In the genomic region with DNA sequence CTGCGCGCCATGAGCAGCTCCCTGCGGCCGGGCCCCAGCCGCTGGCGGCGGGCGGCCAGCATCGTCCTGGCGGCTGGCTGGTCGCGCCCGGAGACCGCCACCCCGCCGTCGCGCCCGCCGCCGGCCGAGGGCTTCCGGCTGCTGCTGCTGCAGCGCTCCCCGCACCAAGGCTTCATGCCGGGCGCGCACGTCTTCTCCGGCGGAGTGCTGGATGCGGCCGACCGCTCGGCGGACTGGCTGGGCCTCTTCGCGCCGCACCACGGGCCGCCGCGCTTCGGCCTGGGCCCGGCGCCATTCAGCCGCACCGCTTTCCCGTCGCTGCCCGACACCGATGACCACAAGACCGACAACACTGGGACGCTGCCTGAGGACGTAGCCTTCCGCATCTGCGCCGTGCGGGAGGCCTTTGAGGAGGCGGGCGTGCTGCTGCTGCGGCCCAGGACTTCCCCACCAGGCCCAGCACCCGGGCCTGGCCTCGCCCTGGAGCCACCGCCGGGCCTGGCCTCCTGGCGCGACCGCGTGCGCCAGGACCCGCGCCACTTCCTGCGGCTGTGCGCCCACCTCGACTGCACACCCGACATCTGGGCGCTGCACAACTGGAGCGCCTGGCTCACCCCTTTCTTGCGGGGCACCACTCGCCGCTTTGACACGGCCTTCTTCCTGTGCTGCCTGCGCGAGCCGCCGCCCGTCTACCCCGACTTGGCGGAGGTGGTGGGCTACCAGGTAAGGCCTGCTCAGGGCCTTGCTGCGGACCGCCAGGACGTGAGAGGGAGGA, we compare ENCODE assay signal across 8 cellular contexts. TPM values are rescaled to one million over a fixed set of nuclear protein-coding genes. Genes with fewer than 3 reads are reported as not detected.
DNase-seq lines count a peak whose midpoint lies in the region; ATAC-seq, FAIRE-seq and TF ChIP-seq lines count a peak whose summit lies in the region.

No MANE protein-coding gene starts in this region.

- ATAC-seq in HG02610 (IDR thresholded peaks at IDR 0.05; ENCODE audit: unreplicated experiment) = peak; percentile 55
- ATAC-seq in activated CD8-positive, alpha-beta T cell treated with anti-CD3 and anti-CD28 coated beads, Interleukin-2, amount 10 ng/mL, durations not matched to agents 7 days and 5 days = peak; percentile 71

- dilution Hi-C loops in endothelial cell of umbilical vein (cut with MboI; ENCODE audit: extremely low pct_ligation_motif_present, low sequenced_read_pairs) = no loop called here

- no peaks in the 10 kb centered on the region for H3K27me3 Mint-ChIP-seq in activated CD8-positive, alpha-beta T cell treated with anti-CD3 and anti-CD28 coated beads, Interleukin-2, amount 10 ng/mL, durations not matched to agents 7 days and 5 days (ENCODE audit: low read depth)

- H3K23ac ChIP-seq in mesendoderm (ENCODE audit: low read length) = peak overlapping the region; percentile 24

- H3K79me1 ChIP-seq in mesendoderm (ENCODE audit: low read length) = no peaks in the 10 kb centered on the region

- peak overlapping the region; percentile 84 for H3K56ac ChIP-seq in mesendoderm (ENCODE audit: low read length)

- CTCF ChIA-PET in activated CD8-positive, alpha-beta T cell treated with anti-CD3 and anti-CD28 coated beads, Interleukin-2, amount 10 ng/mL, durations not matched to agents 7 days and 5 days (lab: Charles Lee) = interaction anchor here (0.6 to 2.8 kb wide), 5 partner anchors 9 to 425 kb away, joined by 3 to 12 read pairs (median 3); partner anchors contain the start of gene RGS9BP
- CTCF ChIA-PET in endothelial cell of umbilical vein (lab: Charles Lee) = interaction anchor here (0.8 to 1.2 kb wide), 4 partner anchors 14 to 92 kb away, joined by 3 to 5 read pairs (median 3); no protein-coding TSS in a partner anchor

- peak overlapping the region; percentile 47 for H3K18ac ChIP-seq in mesendoderm (ENCODE audit: low read length)

- no CpG with 5 or more reads among the region's 93 CpGs for WGBS in mesendoderm (ENCODE audit: extremely low coverage, insufficient coverage, low lambda C conversion rate)

- H3K9ac ChIP-seq in endothelial cell of umbilical vein (replicated peaks; ENCODE audit: extremely low read depth, insufficient read depth, low read length) = peak overlapping the region; percentile 86
- peak overlapping the region; percentile 83 for H3K9ac ChIP-seq in mesendoderm (ENCODE audit: low read length)

- no peak overlapping the region for H2BK5ac ChIP-seq in mesendoderm (ENCODE audit: low read length)

- no peak overlapping the region for H4K5ac ChIP-seq in mesendoderm (ENCODE audit: low read length)

- no peaks in the 10 kb centered on the region for H4K20me1 ChIP-seq in endothelial cell of umbilical vein (replicated peaks; ENCODE audit: control insufficient read depth, extremely low read depth, insufficient read depth, low read length)

- H3K27ac Mint-ChIP-seq in activated CD8-positive, alpha-beta T cell treated with anti-CD3 and anti-CD28 coated beads, Interleukin-2, amount 10 ng/mL, durations not matched to agents 7 days and 5 days = peak overlapping the region; percentile 83

- H2AK5ac ChIP-seq in mesendoderm (ENCODE audit: low read length) = no peak overlapping the region

- H2AFZ ChIP-seq in endothelial cell of umbilical vein (ENCODE audit: low read depth, low read length) = peak overlapping the region; percentile 80

- FAIRE-seq in endothelial cell of umbilical vein (lab: Jason Lieb, UNC) = peak; percentile 37

- H3K4me3 Mint-ChIP-seq in activated CD8-positive, alpha-beta T cell treated with anti-CD3 and anti-CD28 coated beads, Interleukin-2, amount 10 ng/mL, durations not matched to agents 7 days and 5 days = peak overlapping the region; percentile 81

- BruUV-seq in endothelial cell of umbilical vein (replicated peaks; lab: Mats Ljungman, UMichigan) = no TSS peak

- H3K9me3 Mint-ChIP-seq in activated CD8-positive, alpha-beta T cell treated with anti-CD3 and anti-CD28 coated beads, Interleukin-2, amount 10 ng/mL, durations not matched to agents 7 days and 5 days (ENCODE audit: insufficient read depth) = no peaks in the 10 kb centered on the region

- H3K79me2 ChIP-seq in endothelial cell of umbilical vein (ENCODE audit: control insufficient read depth, insufficient read depth, low read length) (peaks cover 43% of the 10 kb centered on the region), mesendoderm (ENCODE audit: control insufficient read depth, insufficient read depth, low read length) (no peaks in the 10 kb centered on the region)

- H3K9me3 ChIP-seq in endothelial cell of umbilical vein (replicated peaks; ENCODE audit: control insufficient read depth, insufficient read depth, low read length) = no peaks in the 10 kb centered on the region

- intact Hi-C loops in endothelial cell of umbilical vein (cut with micrococcal nuclease) = loop anchor here (1.0 kb wide), 2 partner anchors 17 to 287 kb away; partner anchors contain the start of genes ANKRD27, DPY19L3 and RGS9BP

- H3K4me1 Mint-ChIP-seq in activated CD8-positive, alpha-beta T cell treated with anti-CD3 and anti-CD28 coated beads, Interleukin-2, amount 10 ng/mL, durations not matched to agents 7 days and 5 days (ENCODE audit: low read depth) = peaks cover 59% of the 10 kb centered on the region

- no peak for TF ChIP-seq POLR2A in endothelial cell of umbilical vein (IDR thresholded peaks at IDR 0.05; ENCODE audit: low read depth, low read length)

- H3K36me3 ChIP-seq in endothelial cell of umbilical vein (ENCODE audit: control insufficient read depth in 2 of 2, extremely low read depth in 1 of 2, insufficient read depth in 2 of 2, low read length in 2 of 2) (no peaks in the 10 kb centered on the region), mesendoderm (ENCODE audit: control insufficient read depth, insufficient read depth, low read length) (no peaks in the 10 kb centered on the region)

- H2BK15ac ChIP-seq in mesendoderm (replicated peaks; ENCODE audit: low read depth) = no peak overlapping the region

- POLR2A ChIA-PET in activated CD8-positive, alpha-beta T cell treated with anti-CD3 and anti-CD28 coated beads, Interleukin-2, amount 10 ng/mL, durations not matched to agents 7 days and 5 days (lab: Charles Lee) = interaction anchor here (0.7 to 2.2 kb wide), 11 partner anchors 8 to 347 kb away, joined by 3 to 18 read pairs (median 6); partner anchors contain the start of genes ANKRD27, CEP89, FAAP24 and ZNF507
- POLR2A ChIA-PET in endothelial cell of umbilical vein (lab: Charles Lee) = no interaction called here

- peak; percentile 30 for DNase-seq in SIG-M5 treated with dmso at 0.1 percent for 504 hours (lab: John Stamatoyannopoulos, UW; ENCODE audit: unreplicated experiment)
- DNase-seq in SIG-M5 (lab: John Stamatoyannopoulos, UW) = no peak
- peak; percentile 28 for DNase-seq in NCI-H1105 treated with DMSO at 0.1 percent for 48 hours (lab: John Stamatoyannopoulos, UW)
- peak; percentile 71 for DNase-seq in activated CD8-positive, alpha-beta T cell treated with anti-CD3 and anti-CD28 coated beads, Interleukin-2, amount 10 ng/mL, durations not matched to agents 7 days and 5 days
- DNase-seq in endothelial cell of umbilical vein (ENCODE audit: low read depth, low spot score) = peak; percentile 83
- peak; percentile 70 for DNase-seq in mesendoderm
- peak; percentile 53 for DNase-seq in stimulated activated naive CD4-positive, alpha-beta T cell treated with Interleukin-2 at 50 U/mL for 16 hours (lab: John Stamatoyannopoulos, UW)

- no peak overlapping the region for H2BK120ac ChIP-seq in mesendoderm (ENCODE audit: low read depth, low read length)

- H3K27ac ChIP-seq in endothelial cell of umbilical vein (ENCODE audit: insufficient read depth, low read depth, low read length) (peak overlapping the region; percentile 74), mesendoderm (ENCODE audit: low read depth, low read length) (no peak overlapping the region)

- peaks cover 41% of the 10 kb centered on the region for H3K36me3 Mint-ChIP-seq in activated CD8-positive, alpha-beta T cell treated with anti-CD3 and anti-CD28 coated beads, Interleukin-2, amount 10 ng/mL, durations not matched to agents 7 days and 5 days (ENCODE audit: low read depth)

- TF ChIP-seq CTCF in endothelial cell of umbilical vein (IDR thresholded peaks at IDR 0.05; ENCODE audit: extremely low read depth in 1 of 2, insufficient read depth in 1 of 2, low read depth in 1 of 2, low read length in 2 of 2) = no peak

- H3K4me3 ChIP-seq in endothelial cell of umbilical vein (replicated peaks in 1 of 3; ENCODE audit: insufficient read depth in 1 of 3, low read depth in 1 of 3, low read length in 3 of 3) (peak overlapping the region; percentile 34 to 57 (median 44)), mesendoderm (ENCODE audit: low read length) (peak overlapping the region; percentile 33)

- H3K4me2 ChIP-seq in endothelial cell of umbilical vein (ENCODE audit: insufficient read depth, low read length) (peak overlapping the region; percentile 81), mesendoderm (ENCODE audit: low read length) (peak overlapping the region; percentile 75)

- H3K4ac ChIP-seq in mesendoderm (ENCODE audit: low read depth, low read length) = peak overlapping the region; percentile 44

- H3K4me1 ChIP-seq in endothelial cell of umbilical vein (ENCODE audit: control insufficient read depth, extremely low read depth, insufficient read depth, low read length) (peaks cover 21% of the 10 kb centered on the region), mesendoderm (ENCODE audit: control insufficient read depth, low read depth, low read length) (peaks cover 2% of the 10 kb centered on the region)

- no peaks in the 10 kb centered on the region for H3K9me1 ChIP-seq in endothelial cell of umbilical vein (replicated peaks; ENCODE audit: control insufficient read depth, extremely low read depth, insufficient read depth, low read length)

- no peak overlapping the region for H4K8ac ChIP-seq in mesendoderm (ENCODE audit: low read depth, low read length)

- no peaks in the 10 kb centered on the region for H3K27me3 ChIP-seq in endothelial cell of umbilical vein (ENCODE audit: control insufficient read depth in 2 of 2, insufficient read depth in 2 of 2, low read length in 2 of 2)
- no peaks in the 10 kb centered on the region for H3K27me3 ChIP-seq in mesendoderm (ENCODE audit: insufficient read depth, low read length, poor library complexity)

RNA-seq across cellular contexts. Expression of gene NUDT19, which starts 0.5 kb away (rescaled TPM):
- total RNA-seq in activated CD8-positive, alpha-beta T cell treated with anti-CD3 and anti-CD28 coated beads, Interleukin-2, amount 10 ng/mL, durations not matched to agents 7 days and 5 days = 10 to 100 TPM; 12.9 to 14.3 TPM
- 13.8 and 14.0 TPM in 2 replicates for total RNA-seq in endothelial cell of umbilical vein
- polyA plus RNA-seq in endothelial cell of umbilical vein = 6.6 and 7.7 TPM in 2 replicates
- 6.8 TPM in 2 replicates for polyA plus RNA-seq in endothelial cell of umbilical vein (2011; cell fraction: cytosol; rRNA removed)
- polyA plus RNA-seq in endothelial cell of umbilical vein (2011; cell fraction: nucleus; rRNA removed) = 3.1 and 3.8 TPM in 2 replicates
- polyA plus RNA-seq in endothelial cell of umbilical vein (2012) = 9.9 and 10.2 TPM in 2 replicates
- polyA minus RNA-seq in endothelial cell of umbilical vein = 5.8 and 6.1 TPM in 2 replicates
- polyA minus RNA-seq in endothelial cell of umbilical vein (2011; cell fraction: cytosol; rRNA and poly(A)+ RNA removed) = 27.1 TPM
- 4.0 and 6.5 TPM in 2 replicates for polyA minus RNA-seq in endothelial cell of umbilical vein (2011; cell fraction: nucleus; rRNA and poly(A)+ RNA removed)
- 3.1 TPM for polyA plus RNA-seq in mesendoderm (2013, experiment 1 of 2)
- polyA plus RNA-seq in mesendoderm (2013, experiment 2 of 2) = 3.0 TPM

RNA-seq across cellular contexts. Expression of gene RGS9BP, which starts 16.5 kb away (rescaled TPM):
- under 1 TPM; 0.34 to 0.37 TPM for total RNA-seq in activated CD8-positive, alpha-beta T cell treated with anti-CD3 and anti-CD28 coated beads, Interleukin-2, amount 10 ng/mL, durations not matched to agents 7 days and 5 days
- 0.15 TPM in 1 of 2 replicates, not detected in the other for total RNA-seq in endothelial cell of umbilical vein
- polyA plus RNA-seq in endothelial cell of umbilical vein = not detected in 2 replicates
- polyA plus RNA-seq in endothelial cell of umbilical vein (2011; cell fraction: cytosol; rRNA removed) = 0.01 TPM in 1 of 2 replicates, not detected in the other
- polyA plus RNA-seq in endothelial cell of umbilical vein (2011; cell fraction: nucleus; rRNA removed) = 0.04 TPM in 1 of 2 replicates, not detected in the other
- not detected in 2 replicates for polyA plus RNA-seq in endothelial cell of umbilical vein (2012)
- 0.29 TPM in 1 of 2 replicates, not detected in the other for polyA minus RNA-seq in endothelial cell of umbilical vein
- polyA minus RNA-seq in endothelial cell of umbilical vein (2011; cell fraction: cytosol; rRNA and poly(A)+ RNA removed) = 0.72 TPM
- polyA minus RNA-seq in endothelial cell of umbilical vein (2011; cell fraction: nucleus; rRNA and poly(A)+ RNA removed) = 0.29 TPM in 1 of 2 replicates, not detected in the other
- polyA plus RNA-seq in mesendoderm (2013, experiment 1 of 2) = not detected
- polyA plus RNA-seq in mesendoderm (2013, experiment 2 of 2) = 0.01 TPM

RNA-seq across cellular contexts. Expression of gene ANKRD27, which starts 17.2 kb away (rescaled TPM):
- 10 to 100 TPM; 45.1 to 45.3 TPM for total RNA-seq in activated CD8-positive, alpha-beta T cell treated with anti-CD3 and anti-CD28 coated beads, Interleukin-2, amount 10 ng/mL, durations not matched to agents 7 days and 5 days
- total RNA-seq in endothelial cell of umbilical vein = 29.6 and 37.4 TPM in 2 replicates
- polyA plus RNA-seq in endothelial cell of umbilical vein = 13.5 and 18.3 TPM in 2 replicates
- 17.9 and 18.6 TPM in 2 replicates for polyA plus RNA-seq in endothelial cell of umbilical vein (2011; cell fraction: cytosol; rRNA removed)
- polyA plus RNA-seq in endothelial cell of umbilical vein (2011; cell fraction: nucleus; rRNA removed) = 44.5 and 44.6 TPM in 2 replicates
- 20.6 and 21.6 TPM in 2 replicates for polyA plus RNA-seq in endothelial cell of umbilical vein (2012)
- 37.8 and 40.5 TPM in 2 replicates for polyA minus RNA-seq in endothelial cell of umbilical vein
- 16.1 TPM for polyA minus RNA-seq in endothelial cell of umbilical vein (2011; cell fraction: cytosol; rRNA and poly(A)+ RNA removed)
- polyA minus RNA-seq in endothelial cell of umbilical vein (2011; cell fraction: nucleus; rRNA and poly(A)+ RNA removed) = 34.5 and 41.4 TPM in 2 replicates
- polyA plus RNA-seq in mesendoderm (2013, experiment 1 of 2) = 20.8 TPM
- polyA plus RNA-seq in mesendoderm (2013, experiment 2 of 2) = 21.7 TPM

RNA-seq across cellular contexts. Expression of gene TDRD12, which starts 27.4 kb away (rescaled TPM):
- under 1 TPM; 0.10 to 0.21 TPM for total RNA-seq in activated CD8-positive, alpha-beta T cell treated with anti-CD3 and anti-CD28 coated beads, Interleukin-2, amount 10 ng/mL, durations not matched to agents 7 days and 5 days
- total RNA-seq in endothelial cell of umbilical vein = 0.09 TPM in 1 of 2 replicates, not detected in the other
- polyA plus RNA-seq in endothelial cell of umbilical vein = 0.03 TPM in 2 replicates
- polyA plus RNA-seq in endothelial cell of umbilical vein (2011; cell fraction: cytosol; rRNA removed) = 0.03 TPM in 1 of 2 replicates, not detected in the other
- polyA plus RNA-seq in endothelial cell of umbilical vein (2011; cell fraction: nucleus; rRNA removed) = 0.07 and 0.10 TPM in 2 replicates
- polyA plus RNA-seq in endothelial cell of umbilical vein (2012) = 0.08 and 0.22 TPM in 2 replicates
- polyA minus RNA-seq in endothelial cell of umbilical vein = not detected in 2 replicates
- polyA minus RNA-seq in endothelial cell of umbilical vein (2011; cell fraction: cytosol; rRNA and poly(A)+ RNA removed) = not detected
- not detected in 2 replicates for polyA minus RNA-seq in endothelial cell of umbilical vein (2011; cell fraction: nucleus; rRNA and poly(A)+ RNA removed)
- 0.67 TPM for polyA plus RNA-seq in mesendoderm (2013, experiment 1 of 2)
- polyA plus RNA-seq in mesendoderm (2013, experiment 2 of 2) = 0.98 TPM
